In genomic region chr10:96616961-96617360, GRCh38 we compare ENCODE assay signal across 31 cellular contexts.
"Had no signal": no experiment of that assay in that cellular context is flagged by ENCODE, and none has a peak within 500 bp of the region (broad histone marks: within the 10 kb centered on the region; RNA-seq: fewer than 3 reads in every experiment).

No MANE protein-coding gene starts in this region.

- H3K4me1 ChIP-seq: vagina had no signal

- H3K27ac Mint-ChIP-seq: activated CD4-positive, alpha-beta memory T cell treated with anti-CD3 and anti-CD28 coated beads for 36 hours; activated CD4-positive, alpha-beta T cell treated with anti-CD3 and anti-CD28 coated beads, Interleukin-2, amount 10 ng/mL, durations not matched to agents 24 days and 14 days; activated naive CD4-positive, alpha-beta T cell treated with anti-CD3 and anti-CD28 coated beads for 36 hours; activated naive CD8-positive, alpha-beta T cell treated with anti-CD3 and anti-CD28 coated beads for 36 hours; activated T-helper 1 cell treated with anti-CD3 and anti-CD28 coated beads, Interleukin-12 subunit alpha, Interleukin-12 subunit beta, Interleukin-2, Interleukin-4 antibody, amounts not matched to agents 30 ng/mL and 10 ng/mL and 1 ng/mL, durations not matched to agents 14 hours and 24 hours and 36 hours; progenitor cell of endocrine pancreas; T-helper 2 cell treated with Interferon-gamma antibody and Interleukin-4, amounts not matched to agents 5 μg/mL and 100 μg/mL, for 36 hours had no signal

- H3K27me3 ChIP-seq: adrenal gland, body of pancreas, colonic mucosa, dorsolateral prefrontal cortex, heart left ventricle, ovary, right lobe of liver, upper lobe of left lung, vagina had no signal

- H3K27me3 Mint-ChIP-seq: activated CD4-positive, alpha-beta memory T cell treated with anti-CD3 and anti-CD28 coated beads for 36 hours; activated CD4-positive, alpha-beta T cell treated with anti-CD3 and anti-CD28 coated beads, Interleukin-2, amount 10 ng/mL, durations not matched to agents 24 days and 14 days; activated naive CD8-positive, alpha-beta T cell treated with anti-CD3 and anti-CD28 coated beads for 36 hours; effector memory CD8-positive, alpha-beta T cell; progenitor cell of endocrine pancreas; stimulated activated naive CD8-positive, alpha-beta T cell treated with anti-CD3 and anti-CD28 coated beads, Interleukin-15, amount 100 ng/mL, for 72 hours had no signal

- H3K4me3 ChIP-seq: adrenal gland, body of pancreas, colonic mucosa, dorsolateral prefrontal cortex, heart left ventricle, lower lobe of right lung, ovary, right lobe of liver, upper lobe of left lung, vagina had no signal

- H3K36me3 ChIP-seq: adrenal gland, colonic mucosa, ovary, vagina had no signal

- ATAC-seq: activated CD4-positive, CD25-positive, alpha-beta regulatory T cell treated with anti-CD3 and anti-CD28 coated beads, Interleukin-2, amount 50 U/mL, for 24 hours; body of pancreas; effector memory CD8-positive, alpha-beta T cell; heart left ventricle; left lobe of liver; lower lobe of right lung; right lobe of liver; stimulated activated naive CD8-positive, alpha-beta T cell treated with anti-CD3 and anti-CD28 coated beads, Interleukin-15, amount 100 ng/mL, for 72 hours had no signal

- H3K27ac ChIP-seq: adrenal gland, body of pancreas, colonic mucosa, dorsolateral prefrontal cortex, lower lobe of right lung, right lobe of liver, upper lobe of left lung, vagina had no signal

- DNase-seq: activated CD4-positive, alpha-beta memory T cell treated with anti-CD3 and anti-CD28 coated beads for 36 hours; activated CD4-positive, alpha-beta T cell treated with anti-CD3 and anti-CD28 coated beads, Interleukin-2, amount 10 ng/mL, durations not matched to agents 24 days and 14 days; activated CD8-positive, alpha-beta memory T cell treated with anti-CD3 and anti-CD28 coated beads, Interleukin-2, amount 50 U/mL, for 4 hours; activated effector memory CD4-positive, alpha-beta T cell treated with anti-CD3 and anti-CD28 coated beads, Interleukin-2, amount 50 U/mL, for 16 hours; activated naive CD4-positive, alpha-beta T cell treated with anti-CD3 and anti-CD28 coated beads for 36 hours; activated naive CD8-positive, alpha-beta T cell treated with anti-CD3 and anti-CD28 coated beads for 36 hours; activated T-cell treated with anti-CD3 and anti-CD28 coated beads, Interleukin-2, amount 50 U/mL, for 1 hour; adrenal gland; aorta; body of pancreas; colonic mucosa; dorsolateral prefrontal cortex; effector memory CD8-positive, alpha-beta T cell; heart left ventricle; hypothalamus; lower lobe of right lung; mesendoderm; nephron progenitor cell; ovary; right lobe of liver; stimulated activated CD4-positive, alpha-beta T cell treated with anti-CD3 and anti-CD28 coated beads, Interleukin-2, amount 100 ng/mL, for 48 hours; stimulated activated naive CD8-positive, alpha-beta T cell treated with anti-CD3 and anti-CD28 coated beads, Interleukin-15, amount 100 ng/mL, for 72 hours; substantia nigra; T-helper 1 cell; upper lobe of left lung had no signal

- H3K9me3 ChIP-seq: adrenal gland, body of pancreas, colonic mucosa, heart left ventricle, lower lobe of right lung, ovary, right lobe of liver, upper lobe of left lung, vagina had no signal

- H3K9me3 Mint-ChIP-seq: activated CD4-positive, alpha-beta memory T cell treated with anti-CD3 and anti-CD28 coated beads for 36 hours; activated CD4-positive, alpha-beta T cell treated with anti-CD3 and anti-CD28 coated beads, Interleukin-2, amount 10 ng/mL, durations not matched to agents 24 days and 14 days; activated naive CD4-positive, alpha-beta T cell treated with anti-CD3 and anti-CD28 coated beads for 36 hours; activated naive CD8-positive, alpha-beta T cell treated with anti-CD3 and anti-CD28 coated beads for 36 hours; activated T-helper 1 cell treated with anti-CD3 and anti-CD28 coated beads, Interleukin-12 subunit alpha, Interleukin-12 subunit beta, Interleukin-2, Interleukin-4 antibody, amounts not matched to agents 30 ng/mL and 10 ng/mL and 1 ng/mL, durations not matched to agents 14 hours and 24 hours and 36 hours; effector memory CD8-positive, alpha-beta T cell; nephron progenitor cell; stimulated activated naive CD8-positive, alpha-beta T cell treated with anti-CD3 and anti-CD28 coated beads, Interleukin-15, amount 100 ng/mL, for 72 hours; T-helper 2 cell treated with Interferon-gamma antibody and Interleukin-4, amounts not matched to agents 5 μg/mL and 100 μg/mL, for 36 hours had no signal

- H3K36me3 Mint-ChIP-seq: activated CD4-positive, alpha-beta memory T cell treated with anti-CD3 and anti-CD28 coated beads for 36 hours; activated naive CD8-positive, alpha-beta T cell treated with anti-CD3 and anti-CD28 coated beads for 36 hours had no signal

- H3K4me1 Mint-ChIP-seq: activated CD4-positive, alpha-beta T cell treated with anti-CD3 and anti-CD28 coated beads, Interleukin-2, amount 10 ng/mL, durations not matched to agents 24 days and 14 days; activated naive CD8-positive, alpha-beta T cell treated with anti-CD3 and anti-CD28 coated beads for 36 hours; stimulated activated naive CD8-positive, alpha-beta T cell treated with anti-CD3 and anti-CD28 coated beads, Interleukin-15, amount 100 ng/mL, for 72 hours had no signal

- H3K4me3 Mint-ChIP-seq: activated CD4-positive, alpha-beta memory T cell treated with anti-CD3 and anti-CD28 coated beads for 36 hours; activated CD4-positive, alpha-beta T cell treated with anti-CD3 and anti-CD28 coated beads, Interleukin-2, amount 10 ng/mL, durations not matched to agents 24 days and 14 days; activated naive CD4-positive, alpha-beta T cell treated with anti-CD3 and anti-CD28 coated beads for 36 hours; activated naive CD8-positive, alpha-beta T cell treated with anti-CD3 and anti-CD28 coated beads for 36 hours; activated T-helper 1 cell treated with anti-CD3 and anti-CD28 coated beads, Interleukin-12 subunit alpha, Interleukin-12 subunit beta, Interleukin-2, Interleukin-4 antibody, amounts not matched to agents 30 ng/mL and 10 ng/mL and 1 ng/mL, durations not matched to agents 14 hours and 24 hours and 36 hours; effector memory CD8-positive, alpha-beta T cell; nephron progenitor cell; stimulated activated naive CD8-positive, alpha-beta T cell treated with anti-CD3 and anti-CD28 coated beads, Interleukin-15, amount 100 ng/mL, for 72 hours; T-helper 2 cell treated with Interferon-gamma antibody and Interleukin-4, amounts not matched to agents 5 μg/mL and 100 μg/mL, for 36 hours had no signal
